ENCODE assay signal across 8 cellular contexts in the genomic region with DNA sequence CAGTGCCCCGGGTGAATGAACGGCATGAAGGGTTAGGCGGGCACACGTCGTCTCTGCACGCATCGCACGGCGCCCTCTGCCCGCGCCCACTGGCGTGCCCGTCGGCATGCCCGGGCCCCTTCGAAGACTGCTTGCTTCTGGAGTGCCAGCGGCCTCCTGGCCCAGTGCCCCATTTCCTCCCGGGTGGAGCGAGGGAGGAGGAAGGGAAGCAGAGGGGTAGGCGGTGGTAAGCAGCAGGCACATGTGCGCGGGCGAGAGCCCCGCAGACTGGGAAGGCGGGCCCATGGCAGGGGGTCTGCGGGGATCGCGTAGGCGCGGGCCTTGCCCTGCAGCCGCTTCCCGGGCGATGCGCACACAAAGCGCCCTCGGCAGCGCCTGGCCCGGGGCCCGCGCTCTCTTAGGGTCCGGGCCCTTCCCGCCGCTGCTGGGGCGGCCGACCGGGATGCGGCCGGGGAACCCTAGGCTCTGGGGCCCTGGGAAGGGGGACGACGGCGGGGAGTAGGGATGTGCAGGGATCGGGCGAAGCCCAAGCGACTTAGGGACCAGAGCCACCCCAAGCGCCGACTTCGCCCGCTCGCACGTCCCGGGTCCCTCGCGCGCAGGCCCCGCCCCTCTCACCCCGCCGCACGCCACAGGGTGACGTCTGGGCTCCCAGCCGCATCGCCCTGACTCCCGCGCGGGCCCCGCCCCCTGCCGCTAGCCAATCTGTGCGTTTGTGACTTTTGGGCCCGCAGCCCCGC. TPM values are rescaled to one million over a fixed set of nuclear protein-coding genes. Genes with fewer than 3 reads are reported as not detected.
A peak's percentile ranks its signal among the peaks of the same experiment; 100 is the strongest.
DNase-seq lines count a peak whose midpoint lies in the region; ATAC-seq and TF ChIP-seq lines count a peak whose summit lies in the region.

No MANE protein-coding gene starts in this region.

- H3K4me1 ChIP-seq in HAP-1 = peaks cover 34% of the 10 kb centered on the region
- peaks cover 2 to 12% of the 10 kb centered on the region in 2 donors for H3K4me1 ChIP-seq in ascending aorta
- H3K4me1 ChIP-seq in hepatocyte (ENCODE audit: insufficient read depth) = peaks cover 14% of the 10 kb centered on the region
- peaks cover 28% of the 10 kb centered on the region for H3K4me1 ChIP-seq in skeletal muscle satellite cell (ENCODE audit: control insufficient read depth, insufficient read depth, low read length)

- H3K4me2 ChIP-seq in hepatocyte = peak overlapping the region; percentile 85
- peak overlapping the region; percentile 95 for H3K4me2 ChIP-seq in skeletal muscle satellite cell (ENCODE audit: low read length)

- WGBS in hepatocyte (ENCODE audit: low lambda C conversion rate, missing lambda C conversion rate) = 56% methylated on average over 27 of the region's 79 CpGs

- no peaks in the 10 kb centered on the region for H3K9me2 ChIP-seq in hepatocyte (replicated peaks; ENCODE audit: insufficient read depth)

- ATAC-seq in HG02970 (IDR thresholded peaks at IDR 0.05; ENCODE audit: low FRiP score, unreplicated experiment) = no peak

- H3K9me3 ChIP-seq in HAP-1 (no peaks in the 10 kb centered on the region), ascending aorta (no peaks in the 10 kb centered on the region), hepatocyte (ENCODE audit: low read depth) (no peaks in the 10 kb centered on the region), skeletal muscle satellite cell (replicated peaks; ENCODE audit: low read length) (no peaks in the 10 kb centered on the region)

- H2AFZ ChIP-seq in hepatocyte = no peak overlapping the region

- no peaks in the 10 kb centered on the region for H3K27me3 ChIP-seq in HAP-1 (ENCODE audit: low read depth)
- H3K27me3 ChIP-seq in ascending aorta = no peaks in the 10 kb centered on the region
- no peaks in the 10 kb centered on the region for H3K27me3 ChIP-seq in hepatocyte
- H3K27me3 ChIP-seq in skeletal muscle satellite cell (ENCODE audit: control insufficient read depth, insufficient read depth, low read length) = no peaks in the 10 kb centered on the region

- intact Hi-C loops in ascending aorta (cut with DNase I) = loop anchor here (10.0 kb wide), 1 partner anchor 903 kb away; the partner anchor contains the start of gene HAUS7

- DNase-seq in DMS 273 (lab: John Stamatoyannopoulos, UW; ENCODE audit: unreplicated experiment) = peak; percentile 86
- no peak for DNase-seq in DMS 273 treated with DMSO at 0.1 percent for 48 hours (lab: John Stamatoyannopoulos, UW)
- DNase-seq in HAP-1 (ENCODE audit: low spot score in 2 of 2) = no peak
- DNase-seq in NCI-H446 (lab: John Stamatoyannopoulos, UW) = peak; percentile 52 to 80
- DNase-seq in ascending aorta (ENCODE audit: low spot score in 2 of 2) = peak in 1 of 2 donors; percentile 98
- DNase-seq in hepatocyte (ENCODE audit: low spot score) = peak; percentile 57

- H3K4me3 ChIP-seq in HAP-1 (peak overlapping the region; percentile 46), ascending aorta (peak overlapping the region; percentile 56 to 77), hepatocyte (peak overlapping the region; percentile 2), skeletal muscle satellite cell (ENCODE audit: low read length) (peak overlapping the region; percentile 75)

- TF ChIP-seq CTCF in ascending aorta (IDR thresholded peaks at IDR 0.05) = peak in 1 of 3 experiments; percentile 9
- TF ChIP-seq CTCF in hepatocyte (IDR thresholded peaks at IDR 0.05; ENCODE audit: poor library complexity) = no peak

- peaks cover 35% of the 10 kb centered on the region for H3K36me3 ChIP-seq in HAP-1 (replicated peaks)
- H3K36me3 ChIP-seq in ascending aorta = peaks cover 0 to 9% of the 10 kb centered on the region in 2 donors
- no peaks in the 10 kb centered on the region for H3K36me3 ChIP-seq in hepatocyte (replicated peaks; ENCODE audit: insufficient read depth, low read depth)
- H3K36me3 ChIP-seq in skeletal muscle satellite cell (ENCODE audit: insufficient read depth, low read length) = peaks cover 5% of the 10 kb centered on the region

- peak overlapping the region; percentile 86 for H3K9ac ChIP-seq in skeletal muscle satellite cell (ENCODE audit: low read depth, low read length)

- H3K27ac ChIP-seq in ascending aorta = peak overlapping the region; percentile 97
- H3K27ac ChIP-seq in hepatocyte = peak overlapping the region; percentile 98

- H4K20me1 ChIP-seq in hepatocyte (ENCODE audit: insufficient read depth, poor library complexity, severe bottlenecking) = peaks cover 5% of the 10 kb centered on the region

- H3K79me2 ChIP-seq in hepatocyte = peaks cover 16% of the 10 kb centered on the region

- in situ Hi-C loops in HAP-1 (cut with MboI; ENCODE audit: low sequenced_read_pairs) = loop anchor here (25.0 kb wide), 1 partner anchor 384 kb away; the partner anchor contains the start of genes DKC1 and GAB3

RNA-seq across cellular contexts. Expression of gene EMD, which starts 0.9 kb away (rescaled TPM):
- 86.3 TPM for total RNA-seq in ascending aorta
- 34.2 and 39.4 TPM in 2 replicates for total RNA-seq in hepatocyte
- 61.0 and 65.7 TPM in 2 replicates for polyA plus RNA-seq in hepatocyte
- total RNA-seq in skeletal muscle satellite cell (2012; rRNA removed) = 33.2 and 44.3 TPM in 2 replicates

RNA-seq across cellular contexts. Expression of gene FLNA, which starts 3.8 kb away (rescaled TPM):
- 6,152 TPM for total RNA-seq in ascending aorta
- 220 and 396 TPM in 2 replicates for total RNA-seq in hepatocyte
- 468 and 471 TPM in 2 replicates for polyA plus RNA-seq in hepatocyte
- total RNA-seq in skeletal muscle satellite cell (2012; rRNA removed) = 1,046 and 1,316 TPM in 2 replicates

RNA-seq across cellular contexts. Expression of gene RPL10, which starts 19.9 kb away (rescaled TPM):
- total RNA-seq in ascending aorta (4,298 TPM), hepatocyte (4,114 and 4,460 TPM in 2 replicates)
- polyA plus RNA-seq in hepatocyte = 1,206 and 1,210 TPM in 2 replicates
- 2,217 and 3,625 TPM in 2 replicates for total RNA-seq in skeletal muscle satellite cell (2012; rRNA removed)

RNA-seq across cellular contexts. Expression of gene DNASE1L1, which starts 30.8 kb away (rescaled TPM):
- 52.5 TPM for total RNA-seq in ascending aorta
- total RNA-seq in hepatocyte = 36.1 and 39.7 TPM in 2 replicates
- 22.3 and 22.6 TPM in 2 replicates for polyA plus RNA-seq in hepatocyte
- total RNA-seq in skeletal muscle satellite cell (2012; rRNA removed) = 22.3 and 35.5 TPM in 2 replicates

RNA-seq across cellular contexts. Expression of gene TAFAZZIN, which starts 33.1 kb away (rescaled TPM):
- total RNA-seq in ascending aorta = 33.4 TPM
- 25.0 and 26.7 TPM in 2 replicates for total RNA-seq in hepatocyte
- polyA plus RNA-seq in hepatocyte = 41.3 and 69.6 TPM in 2 replicates
- 13.1 and 16.0 TPM in 2 replicates for total RNA-seq in skeletal muscle satellite cell (2012; rRNA removed)

Comparison
In these comparisons a context has a peak if more than half of its experiments do, and no peak if none do; other contexts are left out.
1. DNase-seq: peak in DMS 273 (single experiment), NCI-H446 (2 of 2) and hepatocyte (single experiment); none in DMS 273 treated with DMSO at 0.1 percent for 48 hours (single experiment) and HAP-1 (0 of 2).
2. H3K4me3 ChIP-seq: peak in every context shown above with its lines; median percentile 75 in skeletal muscle satellite cell; 66 in ascending aorta; 46 in HAP-1; 2 in hepatocyte.
3. RNA of gene FLNA, which starts 3.8 kb away (total RNA-seq): 6,152 TPM in ascending aorta (single experiment); 220 to 396 TPM in hepatocyte; every median in the first group is over 10 times any median in the second.